In genomic region chr1:154961497-154962237, GRCh38 we compare ENCODE assay signal across 9 cellular contexts. TPM values are rescaled to one million over a fixed set of nuclear protein-coding genes. Genes with fewer than 3 reads are reported as not detected.
DNase-seq lines count a peak whose midpoint lies in the region; ATAC-seq, FAIRE-seq and TF ChIP-seq lines count a peak whose summit lies in the region.
"Had no signal": no experiment of that assay in that cellular context is flagged by ENCODE, and none has a peak within 500 bp of the region (broad histone marks: within the 10 kb centered on the region; RNA-seq: fewer than 3 reads in every experiment).

Gene PYGO2, minus strand, starts transcription at chr1:154961782. Its CDS starts 206 bp downstream, at chr1:154961576.

- H3K27ac ChIP-seq in HepG2 (ENCODE audit: extremely low read length, insufficient read depth, low read length) = peak within 1 kb of the TSS; percentile 96

- TF ChIP-seq POLR2A in GM18951 (IDR thresholded peaks at IDR 0.05; ENCODE audit: extremely low read depth, insufficient read depth, insufficient read length) (peak; percentile 94), HepG2 (IDR thresholded peaks at IDR 0.05; ENCODE audit: insufficient read depth in 1 of 2, low read depth in 2 of 2, low read length in 2 of 2) (peak; percentile 72 to 84)

- ATAC-seq in HG03175 (IDR thresholded peaks at IDR 0.05; ENCODE audit: unreplicated experiment) = peak; percentile 79
- ATAC-seq in HepG2 = peak; percentile 87

- POLR2A ChIA-PET in activated CD4-positive, alpha-beta T cell treated with anti-CD3 and anti-CD28 coated beads, Interleukin-2, amount 10 ng/mL, durations not matched to agents 7 days and 5 days (lab: Charles Lee) = interaction anchor here (0.6 to 1.1 kb wide), 2 partner anchors 12 to 51 kb away, joined by 3 read pairs; partner anchors contain the start of gene CKS1B
- POLR2A ChIA-PET in HepG2 (lab: Yijun Ruan, JAX) = interaction anchor here (0.6 to 8.3 kb wide), 11 partner anchors 12 to 123 kb away, joined by 3 to 148 read pairs (median 8); partner anchors contain the start of genes ADAM15, CKS1B, FLAD1 and PMVK

- in situ Hi-C loops in GM18951 (cut with MboI; ENCODE audit: low sequenced_read_pairs, unreplicated experiment) = no loop called here
- in situ Hi-C loops in HepG2 (cut with HindIII; ENCODE audit: extremely low pct_ligation_motif_present, low pct_unique_long_range_greater_than_20kb) = loop anchor here (5.0 kb wide), 1 partner anchor 36 kb away; no protein-coding TSS in a partner anchor

- H3K79me2 ChIP-seq in HepG2 (ENCODE audit: insufficient read depth, low read length) = peaks cover 17% of the 10 kb centered on the region

- no peak for FAIRE-seq in HepG2 (lab: Jason Lieb, UNC)
- FAIRE-seq: colon had no signal

- no TSS peak for BruUV-seq in HepG2 (replicated peaks; lab: Mats Ljungman, UMichigan)

- peak; percentile 75 for TF ChIP-seq CTCF in HepG2 (CRISPR knock-in tag; IDR thresholded peaks at IDR 0.05)

- no peak within 1 kb of the TSS for H2AFZ ChIP-seq in HepG2 (ENCODE audit: low read length)

- no peaks in the 10 kb centered on the region for H4K20me1 ChIP-seq in HepG2 (ENCODE audit: insufficient read depth, low read length)

- H3K36me3 ChIP-seq in HepG2 (replicated peaks in 1 of 2; ENCODE audit: control insufficient read depth in 1 of 2, insufficient read depth in 2 of 2, low read length in 2 of 2) = peaks cover 15 to 47% of the 10 kb centered on the region in 2 experiments

- intact Hi-C loops in dendritic cell treated with granulocyte-macrophage colony-stimulating factor and Interleukin-4, amounts not matched to agents 40 ng/mL and 50 ng/mL, for 4 days (cut with micrococcal nuclease) = loop anchor here (5.0 to 10.0 kb wide), 2 partner anchors 36 to 123 kb away; no protein-coding TSS in a partner anchor
- intact Hi-C loops in HepG2 (cut with micrococcal nuclease; ENCODE audit: unreplicated experiment) = loop anchor here (2.0 kb wide), 1 partner anchor 39 kb away; no protein-coding TSS in a partner anchor

- WGBS in HepG2 (ENCODE audit: low lambda C conversion rate) = 2% methylated on average over 35 of the region's 93 CpGs

- peak within 1 kb of the TSS; percentile 97 for H3K9ac ChIP-seq in HepG2 (ENCODE audit: insufficient read depth, low read depth, low read length)

- no peaks in the 10 kb centered on the region for H3K9me3 Mint-ChIP-seq in activated CD4-positive, alpha-beta T cell treated with anti-CD3 and anti-CD28 coated beads, Interleukin-2, amount 10 ng/mL, durations not matched to agents 7 days and 5 days
- no peaks in the 10 kb centered on the region for H3K9me3 Mint-ChIP-seq in dendritic cell treated with granulocyte-macrophage colony-stimulating factor and Interleukin-4, amounts not matched to agents 40 ng/mL and 50 ng/mL, for 4 days

- H3K4me1 ChIP-seq in HepG2 (ENCODE audit: insufficient read depth, low read length) = peaks cover 48% of the 10 kb centered on the region

- H3K9me3 ChIP-seq in HepG2 (ENCODE audit: low read length) = no peaks in the 10 kb centered on the region

- TF ChIP-seq RAD21 in HepG2 (CRISPR knock-in tag; IDR thresholded peaks at IDR 0.05) = peak; percentile 95

- TF ChIP-seq EP300 in HepG2 (IDR thresholded peaks at IDR 0.05; ENCODE audit: low read depth in 2 of 2, low read length in 2 of 2) = 0 out of 4 replicates have a peak, but pooled peaks of 1 of the 2 experiments have one; percentile 3
- peak; percentile 73; the same call in 1 of the 2 replicates for TF ChIP-seq EP300 in HepG2 (CRISPR knock-in tag; IDR thresholded peaks at IDR 0.05; ENCODE audit: borderline replicate concordance)

- peak within 1 kb of the TSS; percentile 92 for H3K4me2 ChIP-seq in HepG2 (ENCODE audit: low read depth, low read length)

- H3K27me3 Mint-ChIP-seq in activated CD4-positive, alpha-beta T cell treated with anti-CD3 and anti-CD28 coated beads, Interleukin-2, amount 10 ng/mL, durations not matched to agents 7 days and 5 days = no peaks in the 10 kb centered on the region
- no peaks in the 10 kb centered on the region for H3K27me3 Mint-ChIP-seq in dendritic cell treated with granulocyte-macrophage colony-stimulating factor and Interleukin-4, amounts not matched to agents 40 ng/mL and 50 ng/mL, for 4 days

- H3K27ac Mint-ChIP-seq in activated CD4-positive, alpha-beta T cell treated with anti-CD3 and anti-CD28 coated beads, Interleukin-2, amount 10 ng/mL, durations not matched to agents 7 days and 5 days = peak within 1 kb of the TSS; percentile 93
- H3K27ac Mint-ChIP-seq in dendritic cell treated with granulocyte-macrophage colony-stimulating factor and Interleukin-4, amounts not matched to agents 40 ng/mL and 50 ng/mL, for 4 days = peak within 1 kb of the TSS; percentile 90

- H3K36me3 Mint-ChIP-seq in activated CD4-positive, alpha-beta T cell treated with anti-CD3 and anti-CD28 coated beads, Interleukin-2, amount 10 ng/mL, durations not matched to agents 7 days and 5 days (ENCODE audit: low read depth) = peaks cover 38% of the 10 kb centered on the region
- peaks cover 70% of the 10 kb centered on the region for H3K36me3 Mint-ChIP-seq in dendritic cell treated with granulocyte-macrophage colony-stimulating factor and Interleukin-4, amounts not matched to agents 40 ng/mL and 50 ng/mL, for 4 days (ENCODE audit: low read depth)

- H3K4me1 Mint-ChIP-seq in activated CD4-positive, alpha-beta T cell treated with anti-CD3 and anti-CD28 coated beads, Interleukin-2, amount 10 ng/mL, durations not matched to agents 7 days and 5 days = peaks cover 53% of the 10 kb centered on the region
- H3K4me1 Mint-ChIP-seq in dendritic cell treated with granulocyte-macrophage colony-stimulating factor and Interleukin-4, amounts not matched to agents 40 ng/mL and 50 ng/mL, for 4 days (ENCODE audit: low read depth) = peaks cover 61% of the 10 kb centered on the region

- H3K4me3 ChIP-seq in HepG2 (replicated peaks in 1 of 3; ENCODE audit: insufficient read depth in 1 of 3, low read depth in 2 of 3, low read length in 3 of 3) = peak within 1 kb of the TSS; percentile 72 to 87 (median 80)

- CTCF ChIA-PET in activated CD4-positive, alpha-beta T cell treated with anti-CD3 and anti-CD28 coated beads, Interleukin-2, amount 10 ng/mL, durations not matched to agents 7 days and 5 days (lab: Charles Lee) = interaction anchor here (0.6 to 3.3 kb wide), 16 partner anchors 9 to 402 kb away, joined by 3 to 23 read pairs (median 5); partner anchors contain the start of genes CKS1B, PMVK and SHC1
- CTCF ChIA-PET in HepG2 (lab: Yijun Ruan, JAX; ENCODE audit: low intra/inter-chr PET ratio, low total read pairs) = interaction anchor here (0.9 to 3.7 kb wide), 4 partner anchors 11 to 100 kb away, joined by 3 to 24 read pairs (median 4); no protein-coding TSS in a partner anchor

- H3K4me3 Mint-ChIP-seq in activated CD4-positive, alpha-beta T cell treated with anti-CD3 and anti-CD28 coated beads, Interleukin-2, amount 10 ng/mL, durations not matched to agents 7 days and 5 days = peak within 1 kb of the TSS; percentile 99
- peak within 1 kb of the TSS; percentile 87 for H3K4me3 Mint-ChIP-seq in dendritic cell treated with granulocyte-macrophage colony-stimulating factor and Interleukin-4, amounts not matched to agents 40 ng/mL and 50 ng/mL, for 4 days

- DNase-seq in Ammon's horn (ENCODE audit: low spot score) (peak; percentile 78), NCI-H510A (lab: John Stamatoyannopoulos, UW) (peak; percentile 74), HepG2 (ENCODE audit: low spot score) (peak; percentile 48)
- DNase-seq in activated CD4-positive, alpha-beta T cell treated with anti-CD3 and anti-CD28 coated beads, Interleukin-2, amount 10 ng/mL, durations not matched to agents 7 days and 5 days = peak; percentile 83
- peak; percentile 80 for DNase-seq in stimulated activated CD4-positive, alpha-beta T cell treated with anti-CD3 and anti-CD28 coated beads, Interleukin-4, amount 100 ng/mL, for 24 hours

- no peaks in the 10 kb centered on the region; a peak in 1 of 5 replicates for H3K27me3 ChIP-seq in HepG2 (ENCODE audit: control insufficient read depth in 1 of 2, insufficient read depth in 2 of 2, low read length in 2 of 2)

TF ChIP-seq in HepG2, 621 proteins besides CTCF, POLR2A, EP300 and RAD21 (continues in another document):
- peak; percentile 74; the same call in 1 of the 2 replicates for TF ChIP-seq MAZ (IDR thresholded peaks at IDR 0.05; ENCODE audit: borderline replicate concordance, low read depth, low read length)
- peak; percentile 90 for TF ChIP-seq MAZ (CRISPR knock-in tag; IDR thresholded peaks at IDR 0.05; ENCODE audit: low read depth)
- TF ChIP-seq ZNF670 (CRISPR knock-in tag; IDR thresholded peaks at IDR 0.05; ENCODE audit: borderline replicate concordance) = peak; percentile 52; the same call in 1 of the 2 replicates
- TF ChIP-seq NFKB2 (CRISPR knock-in tag; IDR thresholded peaks at IDR 0.05; ENCODE audit: borderline replicate concordance) = peak; percentile 25; the same call in 1 of the 2 replicates
- TF ChIP-seq PHF21A (CRISPR knock-in tag; IDR thresholded peaks at IDR 0.05) = peak; percentile 54; the same call in 1 of the 2 replicates

RNA-seq across cellular contexts. Expression of gene PYGO2, which starts in this region (rescaled TPM):
- total RNA-seq in activated CD4-positive, alpha-beta T cell treated with anti-CD3 and anti-CD28 coated beads, Interleukin-2, amount 10 ng/mL, durations not matched to agents 7 days and 5 days = 10 to 100 TPM; 50.0 to 50.2 TPM
- 20.3 and 21.3 TPM in 2 replicates for total RNA-seq in HepG2 (2016; rRNA removed; fragmentation: Illumina TruSeq; extraction: Trizol)
- 3.2 and 3.5 TPM in 2 replicates for total RNA-seq in HepG2 (2016; cell fraction: cytosol; rRNA removed; fragmentation: Illumina TruSeq; extraction: Trizol; ENCODE audit: low read depth)
- 19.3 and 19.4 TPM in 2 replicates for total RNA-seq in HepG2 (2016; cell fraction: insoluble cytoplasmic fraction; rRNA removed; fragmentation: Illumina TruSeq; extraction: Trizol)
- total RNA-seq in HepG2 (2016; cell fraction: membrane; rRNA removed; fragmentation: Illumina TruSeq; extraction: Trizol) = 14.9 and 16.1 TPM in 2 replicates
- 10.9 and 15.3 TPM in 2 replicates for total RNA-seq in HepG2 (2016; cell fraction: nucleus; rRNA removed; fragmentation: Illumina TruSeq; extraction: Trizol)
- polyA plus RNA-seq in HepG2 (2011; rRNA removed) = 21.8 and 24.3 TPM in 2 replicates
- 16.5 and 18.4 TPM in 2 replicates for polyA plus RNA-seq in HepG2 (2011; cell fraction: cytosol; rRNA removed)
- polyA plus RNA-seq in HepG2 (2011; cell fraction: nucleus; rRNA removed) = 31.3 and 35.1 TPM in 2 replicates
- polyA plus RNA-seq in HepG2 (2012) = 16.9 and 18.8 TPM in 2 replicates
- 3.3 TPM in 2 replicates for polyA plus RNA-seq in HepG2 (2016; cell fraction: cytosol; fragmentation: Illumina TruSeq; extraction: Trizol; ENCODE audit: low read depth)
- polyA plus RNA-seq in HepG2 (2016; cell fraction: insoluble cytoplasmic fraction; fragmentation: Illumina TruSeq; extraction: Trizol; ENCODE audit: low read depth) = 23.0 and 27.3 TPM in 2 replicates
- polyA plus RNA-seq in HepG2 (2016; cell fraction: membrane; fragmentation: Illumina TruSeq; extraction: Trizol; ENCODE audit: low read depth) = 11.9 and 12.7 TPM in 2 replicates
- polyA plus RNA-seq in HepG2 (2016; cell fraction: nucleus; fragmentation: Illumina TruSeq; extraction: Trizol; ENCODE audit: insufficient read depth, low read depth) = 25.6 and 27.8 TPM in 2 replicates
- polyA minus RNA-seq in HepG2 (2011; rRNA and poly(A)+ RNA removed; ENCODE audit: low replicate concordance) = 20.6 and 39.8 TPM in 2 replicates
- polyA minus RNA-seq in HepG2 (2011; cell fraction: cytosol; rRNA and poly(A)+ RNA removed) = 12.1 and 13.1 TPM in 2 replicates
- polyA minus RNA-seq in HepG2 (2011; cell fraction: nucleus; rRNA and poly(A)+ RNA removed) = 11.5 and 15.9 TPM in 2 replicates

Comparison
In these comparisons a context has a peak if more than half of its experiments do, and no peak if none do; other contexts are left out.
1. Peak in every context shown above with its lines: DNase-seq, ATAC-seq, H3K4me3 ChIP-seq and H3K27ac ChIP-seq.